11 cellular contexts compared by ENCODE assay signal in genomic region chr9:101029300-101030021, GRCh38. TPM values are rescaled to one million over a fixed set of nuclear protein-coding genes. Genes with fewer than 3 reads are reported as not detected.
DNase-seq lines count a peak whose midpoint lies in the region; ATAC-seq, FAIRE-seq and TF ChIP-seq lines count a peak whose summit lies in the region.
"Had no signal": no experiment of that assay in that cellular context is flagged by ENCODE, and none has a peak within 500 bp of the region (broad histone marks: within the 10 kb centered on the region; RNA-seq: fewer than 3 reads in every experiment).

No MANE protein-coding gene starts in this region.

- H3K36me3 ChIP-seq in colonic mucosa = no peaks in the 10 kb centered on the region
- no peaks in the 10 kb centered on the region for H3K36me3 ChIP-seq in left lung
- H3K36me3 ChIP-seq in suprapubic skin = no peaks in the 10 kb centered on the region
- H3K36me3 ChIP-seq: BLaER1 had no signal

- H3K4me1 ChIP-seq in colonic mucosa = no peaks in the 10 kb centered on the region
- H3K4me1 ChIP-seq in left lung = peaks cover 0 to 4% of the 10 kb centered on the region in 2 donors
- H3K4me1 ChIP-seq in suprapubic skin = peaks cover 17% of the 10 kb centered on the region
- H3K4me1 ChIP-seq: BLaER1 had no signal

- no peak for TF ChIP-seq EP300 in suprapubic skin (IDR thresholded peaks at IDR 0.05)

- DNase-seq in NCI-H82 (lab: John Stamatoyannopoulos, UW) (peak; percentile 50), NCI-H82 treated with DMSO at 0.1 percent for 48 hours (lab: John Stamatoyannopoulos, UW; ENCODE audit: unreplicated experiment) (no peak), colonic mucosa (no peak), left lung (peak in 1 of 2 donors; percentile 57), suprapubic skin (ENCODE audit: low spot score in 2 of 2) (no peak), HTR-8/SVneo (ENCODE audit: insufficient read length, low spot score) (no peak), ureter (ENCODE audit: low spot score) (no peak)
- DNase-seq: activated CD8-positive, alpha-beta memory T cell treated with anti-CD3 and anti-CD28 coated beads for 24 hours had no signal

- H3K9ac ChIP-seq in colonic mucosa (ENCODE audit: low read depth in 2 of 2, low read length in 2 of 2) = no peak overlapping the region
- H3K9ac ChIP-seq: BLaER1 had no signal

- TF ChIP-seq POLR2A in suprapubic skin (IDR thresholded peaks at IDR 0.05) = no peak

- no peak for FAIRE-seq in HTR-8/SVneo (lab: Jason Lieb, UNC)

- no peaks in the 10 kb centered on the region for H3K9me3 ChIP-seq in colonic mucosa
- no peaks in the 10 kb centered on the region for H3K9me3 ChIP-seq in left lung
- no peaks in the 10 kb centered on the region for H3K9me3 ChIP-seq in suprapubic skin
- H3K9me3 ChIP-seq: body of pancreas had no signal

- 2% methylated on average over 17 of the region's 36 CpGs for WGBS in suprapubic skin

- H3K27ac ChIP-seq in colonic mucosa (no peak overlapping the region), left lung (no peak overlapping the region), suprapubic skin (no peak overlapping the region)
- H3K27ac ChIP-seq: BLaER1, body of pancreas had no signal

- ATAC-seq in left lung (peak; percentile 10), HG02852 (IDR thresholded peaks at IDR 0.05; ENCODE audit: unreplicated experiment) (no peak)

- intact Hi-C loops in colonic mucosa (cut with DNase I) = no loop called here
- intact Hi-C loops in left lung (cut with DNase I) = no loop called here

- H3K4me3 ChIP-seq in colonic mucosa (peak overlapping the region; percentile 46), left lung (peak overlapping the region; percentile 41 to 45), suprapubic skin (peak overlapping the region; percentile 56)
- H3K4me3 ChIP-seq: BLaER1 had no signal

- peaks cover 18% of the 10 kb centered on the region for H3K27me3 ChIP-seq in colonic mucosa
- peaks cover 17 to 56% of the 10 kb centered on the region in 2 donors for H3K27me3 ChIP-seq in left lung
- H3K27me3 ChIP-seq in suprapubic skin = peaks cover 30% of the 10 kb centered on the region
- H3K27me3 ChIP-seq: BLaER1 had no signal

- TF ChIP-seq CTCF in colonic mucosa (IDR thresholded peaks at IDR 0.05) (no peak), left lung (IDR thresholded peaks at IDR 0.05) (no peak), suprapubic skin (IDR thresholded peaks at IDR 0.05) (no peak)

RNA-seq across cellular contexts. Expression of gene PLPPR1, which starts 0.9 kb away (rescaled TPM):
- total RNA-seq in colonic mucosa = under 1 TPM; 0.25 to 0.69 TPM
- 1 to 10 TPM; 1.6 to 1.9 TPM for total RNA-seq in left lung
- total RNA-seq in suprapubic skin = 1 to 10 TPM in 1 of 4 donors, under 1 TPM in 2, not detected in 1; 0.26 to 3.8 (median 0.57) TPM
- not detected for total RNA-seq in ureter
